24 cellular contexts compared by ENCODE assay signal in genomic region chr6:99148761-99149160, GRCh38.
DNase-seq lines count a peak whose midpoint lies in the region; ATAC-seq, FAIRE-seq and TF ChIP-seq lines count a peak whose summit lies in the region.
"Had no signal": no experiment of that assay in that cellular context is flagged by ENCODE, and none has a peak within 500 bp of the region (broad histone marks: within the 10 kb centered on the region; RNA-seq: fewer than 3 reads in every experiment).

No MANE protein-coding gene starts in this region.

- H3K4me3 ChIP-seq in HepG2 (replicated peaks in 1 of 3; ENCODE audit: insufficient read depth in 1 of 3, low read depth in 2 of 3, low read length in 3 of 3) (no peak overlapping the region), right lobe of liver (no peak overlapping the region), SK-N-MC (no peak overlapping the region), small intestine (ENCODE audit: low read depth in 1 of 2, low read length in 2 of 2) (no peak overlapping the region)
- H3K4me3 ChIP-seq: BLaER1 treated with 17β-estradiol and CSF1 and Interleukin-3, amounts not matched to agents 10 nM and 100 nM; GM23248 had no signal

- no peak for TF ChIP-seq POLR2A in HepG2 (IDR thresholded peaks at IDR 0.05; ENCODE audit: insufficient read depth in 1 of 2, low read depth in 2 of 2, low read length in 2 of 2)
- no peak for TF ChIP-seq POLR2A in right lobe of liver (IDR thresholded peaks at IDR 0.05)

- no peaks in the 10 kb centered on the region for H3K9me3 ChIP-seq in HepG2 (ENCODE audit: low read length)
- no peaks in the 10 kb centered on the region for H3K9me3 ChIP-seq in right lobe of liver
- H3K9me3 ChIP-seq in SK-N-MC (ENCODE audit: low read depth, low read length), result no peaks in the 10 kb centered on the region
- no peaks in the 10 kb centered on the region for H3K9me3 ChIP-seq in small intestine (ENCODE audit: control insufficient read depth, low read depth)
- H3K9me3 ChIP-seq: BE2C had no signal

- no peaks in the 10 kb centered on the region for H3K36me3 ChIP-seq in HepG2 (replicated peaks in 1 of 2; ENCODE audit: control insufficient read depth in 1 of 2, insufficient read depth in 2 of 2, low read length in 2 of 2)
- no peaks in the 10 kb centered on the region for H3K36me3 ChIP-seq in right lobe of liver
- no peaks in the 10 kb centered on the region for H3K36me3 ChIP-seq in SK-N-MC (ENCODE audit: insufficient read depth, low read length)
- no peaks in the 10 kb centered on the region for H3K36me3 ChIP-seq in small intestine (ENCODE audit: control insufficient read depth in 2 of 2, insufficient read depth in 2 of 2, low read length in 2 of 2)
- H3K36me3 ChIP-seq: BE2C; BLaER1 treated with 17β-estradiol and CSF1 and Interleukin-3, amounts not matched to agents 10 nM and 100 nM had no signal

- H3K27ac ChIP-seq in HepG2 (ENCODE audit: extremely low read length, insufficient read depth, low read length) (no peak overlapping the region), right lobe of liver (no peak overlapping the region), SK-N-MC (peak overlapping the region; percentile 78; the same call in 1 of the 2 replicates), small intestine (ENCODE audit: low read depth in 1 of 2, low read length in 1 of 2) (no peak overlapping the region)
- H3K27ac ChIP-seq: 22Rv1; BLaER1 treated with 17β-estradiol and CSF1 and Interleukin-3, amounts not matched to agents 10 nM and 100 nM; GM23248 had no signal

- H3K4me1 ChIP-seq in HepG2 (ENCODE audit: insufficient read depth, low read length) (no peaks in the 10 kb centered on the region), right lobe of liver (no peaks in the 10 kb centered on the region), small intestine (ENCODE audit: control insufficient read depth in 2 of 2, insufficient read depth in 1 of 2, low read depth in 1 of 2, low read length in 1 of 2) (no peaks in the 10 kb centered on the region)
- H3K4me1 ChIP-seq: BE2C; BLaER1 treated with 17β-estradiol and CSF1 and Interleukin-3, amounts not matched to agents 10 nM and 100 nM had no signal

- no peak for FAIRE-seq in HepG2 (lab: Jason Lieb, UNC)
- FAIRE-seq in small intestine (lab: Jason Lieb, UNC), result no peak
- FAIRE-seq: A204.1, D721Med, GM12891, GM18507, H1 had no signal

- H3K27me3 ChIP-seq in HepG2 (ENCODE audit: control insufficient read depth in 1 of 2, insufficient read depth in 2 of 2, low read length in 2 of 2) (no peaks in the 10 kb centered on the region), right lobe of liver (no peaks in the 10 kb centered on the region), small intestine (ENCODE audit: control insufficient read depth in 2 of 2, insufficient read depth in 2 of 2, low read length in 2 of 2) (no peaks in the 10 kb centered on the region)
- H3K27me3 ChIP-seq: BE2C; BLaER1 treated with 17β-estradiol and CSF1 and Interleukin-3, amounts not matched to agents 10 nM and 100 nM had no signal

- TF ChIP-seq CTCF in HepG2 (CRISPR knock-in tag; IDR thresholded peaks at IDR 0.05) (no peak), right lobe of liver (IDR thresholded peaks at IDR 0.05) (no peak)

- H4K20me1 ChIP-seq in HepG2 (ENCODE audit: insufficient read depth, low read length), result no peaks in the 10 kb centered on the region
- H4K20me1 ChIP-seq: BLaER1 treated with 17β-estradiol and CSF1 and Interleukin-3, amounts not matched to agents 10 nM and 100 nM had no signal

- intact Hi-C loops in HepG2 (cut with micrococcal nuclease; ENCODE audit: unreplicated experiment) (no loop called here), right lobe of liver (cut with DNase I) (no loop called here)

- POLR2A ChIA-PET in HepG2 (lab: Yijun Ruan, JAX), result no interaction called here

- H3K4me2 ChIP-seq in HepG2 (ENCODE audit: low read depth, low read length), result no peak overlapping the region
- H3K4me2 ChIP-seq: BLaER1 treated with 17β-estradiol and CSF1 and Interleukin-3, amounts not matched to agents 10 nM and 100 nM had no signal

- H3K79me2 ChIP-seq in HepG2 (ENCODE audit: insufficient read depth, low read length), result no peaks in the 10 kb centered on the region

- in situ Hi-C loops in HepG2 (cut with HindIII; ENCODE audit: extremely low pct_ligation_motif_present, low pct_unique_long_range_greater_than_20kb), result no loop called here

- BruUV-seq in HepG2 (replicated peaks; lab: Mats Ljungman, UMichigan), result no TSS peak

- CTCF ChIA-PET in HepG2 (lab: Yijun Ruan, JAX; ENCODE audit: low intra/inter-chr PET ratio, low total read pairs), result no interaction called here

- WGBS in HepG2 (ENCODE audit: low lambda C conversion rate), result 0% methylated on average over 2 of the region's 2 CpGs
- WGBS in right lobe of liver (ENCODE audit: insufficient coverage, low coverage, low lambda C conversion rate, missing lambda C conversion rate), result 34% methylated on average over 2 of the region's 2 CpGs
- WGBS in small intestine, 3 donors, result 33 to 45% (median 42%) methylated on average over 2 of the region's 2 CpGs

- TF ChIP-seq RAD21 in HepG2 (CRISPR knock-in tag; IDR thresholded peaks at IDR 0.05), result no peak

- H2AFZ ChIP-seq in HepG2 (ENCODE audit: low read length), result no peak overlapping the region
- H2AFZ ChIP-seq: GM23248 had no signal

- ATAC-seq in HepG2, result no peak
- ATAC-seq in right lobe of liver, result no peak
- ATAC-seq in GM21526 (IDR thresholded peaks at IDR 0.05; ENCODE audit: low FRiP score, unreplicated experiment), result no peak
- no peak for ATAC-seq in GM21360 (IDR thresholded peaks at IDR 0.05; ENCODE audit: unreplicated experiment)

- H3K9ac ChIP-seq in HepG2 (ENCODE audit: insufficient read depth, low read depth, low read length) (no peak overlapping the region), SK-N-MC (ENCODE audit: insufficient read length) (no peak overlapping the region)
- H3K9ac ChIP-seq: BLaER1 treated with 17β-estradiol and CSF1 and Interleukin-3, amounts not matched to agents 10 nM and 100 nM; GM23248 had no signal

- no peak for DNase-seq in HepG2 (ENCODE audit: low spot score)
- no peak for DNase-seq in right lobe of liver
- DNase-seq in SK-N-MC (ENCODE audit: low read depth, low spot score), result no peak
- peak; percentile 12 for DNase-seq in small intestine
- DNase-seq: ACHN; AML-193; BE2C; CD4-positive, alpha-beta T cell; CD8-positive, alpha-beta memory T cell; DMS53; DMS79 treated with DMSO at 0.1 percent for 48 hours; GF-D8; GM23248; H7; HCEC 1CT had no signal

- TF ChIP-seq EP300 in HepG2 (IDR thresholded peaks at IDR 0.05; ENCODE audit: low read depth in 2 of 2, low read length in 2 of 2) (no peak), HepG2 (CRISPR knock-in tag; IDR thresholded peaks at IDR 0.05; ENCODE audit: borderline replicate concordance) (no peak)

TF ChIP-seq in HepG2, 621 proteins besides CTCF, POLR2A, EP300 and RAD21:
- TF ChIP-seq ZNF280B (CRISPR knock-in tag; IDR thresholded peaks at IDR 0.05; ENCODE audit: borderline replicate concordance) (no peak), U2AF1 (optimal IDR thresholded peaks at IDR 0.05; ENCODE audit: low read depth, low read length) (no peak), ZNF660 (CRISPR knock-in tag; IDR thresholded peaks at IDR 0.05; ENCODE audit: borderline replicate concordance, low read depth) (no peak), MAFF (IDR thresholded peaks at IDR 0.05; ENCODE audit: low read depth, low read length) (peak; percentile 55), MAFK (conservative IDR thresholded peaks at IDR 0.05 in 1 of 2, IDR thresholded peaks at IDR 0.05 in 1 of 2; ENCODE audit: low read length in 2 of 2) (peak; percentile 47 to 65; a peak in 3 of 4 replicates)
TF ChIP-seq in HepG2: peak in this region for 2.
